ENCODE assay signal across 12 cellular contexts in the genomic region with DNA sequence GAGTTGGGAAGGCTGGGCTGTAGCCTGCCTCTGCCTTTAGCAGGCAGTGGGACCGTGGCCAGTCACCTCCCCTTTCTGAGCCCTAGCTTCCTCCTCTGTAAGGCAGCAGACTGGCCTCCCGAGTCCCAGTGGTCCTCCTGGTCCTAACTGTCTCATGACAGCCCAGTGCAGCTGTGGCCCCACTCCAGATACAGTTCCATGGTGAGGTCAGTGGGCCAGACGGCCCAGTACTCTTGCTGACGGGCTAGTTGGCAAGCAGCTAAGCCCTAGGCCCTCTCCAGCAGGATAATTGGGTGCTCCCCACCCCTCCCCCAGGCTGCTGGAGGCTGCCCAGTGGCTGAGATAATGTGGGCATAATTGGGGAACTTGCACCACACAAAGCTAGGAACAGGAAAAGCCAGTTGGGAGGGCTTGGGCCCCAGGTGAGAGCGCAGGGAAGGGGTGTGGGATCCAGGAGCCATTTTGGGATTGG. TPM values are rescaled to one million over a fixed set of nuclear protein-coding genes. Genes with fewer than 3 reads are reported as not detected.
DNase-seq lines count a peak whose midpoint lies in the region; ATAC-seq and TF ChIP-seq lines count a peak whose summit lies in the region.
"Had no signal": no experiment of that assay in that cellular context is flagged by ENCODE, and none has a peak within 500 bp of the region (broad histone marks: within the 10 kb centered on the region; RNA-seq: fewer than 3 reads in every experiment).

No MANE protein-coding gene starts in this region.

- H3K4me3 ChIP-seq in IMR-90 (ENCODE audit: insufficient read depth, low read depth, low read length) (no peak overlapping the region), adrenal gland (no peak overlapping the region), heart right ventricle (no peak overlapping the region), WERI-Rb-1 (ENCODE audit: low read depth, low read length) (no peak overlapping the region), ascending aorta (no peak overlapping the region)

- intact Hi-C loops in IMR-90 (cut with micrococcal nuclease) (no loop called here), adrenal gland (cut with DNase I) (no loop called here), heart right ventricle (cut with DNase I) (loop anchor here in 3 of 10 donors (5.0 kb wide), 2 partner anchors 41 to 46 kb away; a partner anchor contains a TSS), sciatic nerve (cut with DNase I) (no loop called here), ascending aorta (cut with DNase I) (no loop called here)

- H4K91ac ChIP-seq in IMR-90 (ENCODE audit: insufficient read depth, low read depth, low read length) = no peak overlapping the region

- TF ChIP-seq POLR2A in IMR-90 (IDR thresholded peaks at IDR 0.05; ENCODE audit: low read depth, low read length) (no peak), adrenal gland (IDR thresholded peaks at IDR 0.05) (no peak)

- TF ChIP-seq CTCF in IMR-90 (conservative IDR thresholded peaks at IDR 0.05; ENCODE audit: low read depth, low read length) (no peak), adrenal gland (IDR thresholded peaks at IDR 0.05) (no peak), heart right ventricle (IDR thresholded peaks at IDR 0.05) (no peak), WERI-Rb-1 (IDR thresholded peaks at IDR 0.05; ENCODE audit: low read depth, low read length) (no peak), ascending aorta (IDR thresholded peaks at IDR 0.05) (no peak)

- peak overlapping the region; percentile 33 for H2AK9ac ChIP-seq in IMR-90 (replicated peaks; ENCODE audit: low read depth, low read length, poor library complexity)

- no peak overlapping the region for H4K8ac ChIP-seq in IMR-90 (ENCODE audit: low read depth in 2 of 2, low read length in 2 of 2)

- dilution Hi-C loops in IMR-90 (cut with HindIII; ENCODE audit: low sequenced_read_pairs, unreplicated experiment) = no loop called here

- H2BK15ac ChIP-seq in IMR-90 (ENCODE audit: low read depth, low read length) = no peak overlapping the region

- peaks cover 19% of the 10 kb centered on the region for H3K9me1 ChIP-seq in IMR-90 (ENCODE audit: insufficient read depth, low read length)

- H2AK5ac ChIP-seq in IMR-90 (ENCODE audit: low read depth, low read length) = no peak overlapping the region

- no peaks in the 10 kb centered on the region for H4K20me1 ChIP-seq in IMR-90 (ENCODE audit: insufficient read depth, low read length)

- no peaks in the 10 kb centered on the region for H3K79me1 ChIP-seq in IMR-90 (ENCODE audit: low read depth in 1 of 2, low read length in 2 of 2)

- no peak overlapping the region for H2AFZ ChIP-seq in IMR-90 (replicated peaks; ENCODE audit: low read length, poor library complexity)

- H3K4me1 ChIP-seq in IMR-90 (ENCODE audit: control insufficient read depth, insufficient read depth, low read length) = peaks cover 14% of the 10 kb centered on the region
- H3K4me1 ChIP-seq in adrenal gland (replicated peaks in 1 of 2) = peaks cover 0 to 8% of the 10 kb centered on the region in 2 donors
- H3K4me1 ChIP-seq in heart right ventricle = peaks cover 3 to 50% (median 27%) of the 10 kb centered on the region in 9 donors
- no peaks in the 10 kb centered on the region for H3K4me1 ChIP-seq in ascending aorta

- no peak overlapping the region for H4K5ac ChIP-seq in IMR-90 (ENCODE audit: low read depth, low read length)

- H3K27me3 ChIP-seq in IMR-90 (ENCODE audit: control insufficient read depth, insufficient read depth, low read length) = no peaks in the 10 kb centered on the region
- H3K27me3 ChIP-seq in adrenal gland = no peaks in the 10 kb centered on the region
- no peaks in the 10 kb centered on the region for H3K27me3 ChIP-seq in heart right ventricle
- H3K27me3 ChIP-seq in WERI-Rb-1 (ENCODE audit: insufficient read depth, low read depth, severe bottlenecking) = no peaks in the 10 kb centered on the region
- H3K27me3 ChIP-seq in ascending aorta = no peaks in the 10 kb centered on the region

- H3K23ac ChIP-seq in IMR-90 (ENCODE audit: low read depth, low read length) = no peak overlapping the region

- TF ChIP-seq RAD21 in IMR-90 (IDR thresholded peaks at IDR 0.05; ENCODE audit: low read length) = no peak

- DNase-seq in IMR-90 (peak; percentile 7), adrenal gland (peak in 4 of 7 donors; percentile 20 to 34 (median 30)), heart right ventricle (peak; percentile 68 to 70), sciatic nerve (ENCODE audit: low spot score) (no peak), WERI-Rb-1 (no peak), retina (no peak), ascending aorta (ENCODE audit: low spot score in 2 of 2) (no peak)
- DNase-seq: activated T-cell treated with anti-CD3 and anti-CD28 coated beads, Interleukin-2, amount 50 U/mL, for 1 hour; Karpas-422; NCI-H226 had no signal

- H2BK5ac ChIP-seq in IMR-90 (ENCODE audit: low read depth, low read length, poor library complexity, severe bottlenecking) = no peak overlapping the region

- POLR2A ChIA-PET in IMR-90 (lab: Charles Lee; ENCODE audit: unreplicated experiment) = no interaction called here

- no peak overlapping the region for H3K9ac ChIP-seq in IMR-90 (ENCODE audit: low read depth, low read length)

- no peak overlapping the region for H2BK120ac ChIP-seq in IMR-90 (ENCODE audit: low read depth, low read length)

- no peak overlapping the region for H3K4me2 ChIP-seq in IMR-90 (ENCODE audit: low read depth, low read length)

- H3K36me3 ChIP-seq in IMR-90 (ENCODE audit: control insufficient read depth, insufficient read depth, low read length) (no peaks in the 10 kb centered on the region), adrenal gland (replicated peaks in 1 of 2) (no peaks in the 10 kb centered on the region), heart right ventricle (peaks cover 0 to 24% (median 0%) of the 10 kb centered on the region in 9 donors), WERI-Rb-1 (peaks cover 27% of the 10 kb centered on the region), ascending aorta (peaks cover 5 to 7% of the 10 kb centered on the region in 2 donors)

- no peak overlapping the region for H3K56ac ChIP-seq in IMR-90 (ENCODE audit: extremely low read depth, insufficient read depth, low read length)

- H3K4ac ChIP-seq in IMR-90 (ENCODE audit: low read depth, low read length) = no peak overlapping the region

- H3K18ac ChIP-seq in IMR-90 (ENCODE audit: low read depth, low read length) = no peak overlapping the region

- 0 out of 2 replicates have a peak, but pooled peaks cover 2% of the 10 kb centered on the region for H3K9me3 ChIP-seq in IMR-90 (ENCODE audit: control insufficient read depth, insufficient read depth, low read length)
- no peaks in the 10 kb centered on the region for H3K9me3 ChIP-seq in adrenal gland (replicated peaks in 1 of 3)
- no peaks in the 10 kb centered on the region for H3K9me3 ChIP-seq in heart right ventricle
- H3K9me3 ChIP-seq in WERI-Rb-1 (ENCODE audit: severe bottlenecking) = no peaks in the 10 kb centered on the region
- H3K9me3 ChIP-seq in ascending aorta = no peaks in the 10 kb centered on the region

- whole genome bisulfite sequencing in IMR-90 (ENCODE audit: extremely low coverage in 2 of 2, insufficient read length in 1 of 2), 2 experiments = no CpG with 5 or more reads among the region's 5 CpGs
- 60 to 67% (median 64%) methylated on average over 2 to 5 of the region's 5 CpGs; no CpG with 5 or more reads in 1 of the 4 donors for WGBS in adrenal gland, 4 donors
- WGBS in heart right ventricle, 2 donors = 42% methylated on average over 5 of the region's 5 CpGs

- no peak for ATAC-seq in IMR-90 (ENCODE audit: low read depth)
- ATAC-seq in heart right ventricle = peak; percentile 66 to 85 (median 76)
- peak; percentile 40 for ATAC-seq in sciatic nerve
- no peak for ATAC-seq in activated CD4-positive, CD25-positive, alpha-beta regulatory T cell treated with anti-CD3 and anti-CD28 coated beads, Interleukin-2, amount 50 U/mL, for 24 hours
- ATAC-seq: natural killer cell treated with Interleukin-12 subunit alpha and Interleukin-12 subunit beta and Interleukin-15 and Interleukin-18, amount 100 ng/mL, for 72 hours had no signal

- in situ Hi-C loops in IMR-90 (cut with MboI; ENCODE audit: low sequenced_read_pairs) = no loop called here

- H2BK20ac ChIP-seq in IMR-90 (ENCODE audit: low read depth, low read length) = no peak overlapping the region

- no peak overlapping the region for H3K27ac ChIP-seq in IMR-90 (ENCODE audit: insufficient read depth, low read length)
- peak overlapping the region in 1 of 5 donors; percentile 21 for H3K27ac ChIP-seq in adrenal gland
- H3K27ac ChIP-seq in heart right ventricle = peak overlapping the region in 4 of 10 donors; percentile 11 to 51 (median 26)
- H3K27ac ChIP-seq in WERI-Rb-1 = no peak overlapping the region
- no peak overlapping the region for H3K27ac ChIP-seq in ascending aorta

- no peak overlapping the region for H3K14ac ChIP-seq in IMR-90 (replicated peaks; ENCODE audit: low read depth, low read length)

- no TSS peak for BruUV-seq in IMR-90 (replicated peaks; lab: Mats Ljungman, UMichigan)

- CTCF ChIA-PET in IMR-90 (lab: Yijun Ruan, JAX) = interaction anchor here (0.6 kb wide), 1 partner anchor 145 kb away, joined by 6 read pairs; no protein-coding TSS in a partner anchor

TF ChIP-seq in IMR-90, 13 proteins besides CTCF, POLR2A, EP300 and RAD21:
- TF ChIP-seq RFX5 (IDR thresholded peaks at IDR 0.05; ENCODE audit: low read depth, low read length) (no peak), BHLHE40 (IDR thresholded peaks at IDR 0.05; ENCODE audit: low read depth, low read length) (no peak), RCOR1 (IDR thresholded peaks at IDR 0.05; ENCODE audit: insufficient replicate concordance, low read length) (no peak), CEBPB (IDR thresholded peaks at IDR 0.05; ENCODE audit: low read depth, low read length) (no peak)
- TF ChIP-seq, protein P1, sequence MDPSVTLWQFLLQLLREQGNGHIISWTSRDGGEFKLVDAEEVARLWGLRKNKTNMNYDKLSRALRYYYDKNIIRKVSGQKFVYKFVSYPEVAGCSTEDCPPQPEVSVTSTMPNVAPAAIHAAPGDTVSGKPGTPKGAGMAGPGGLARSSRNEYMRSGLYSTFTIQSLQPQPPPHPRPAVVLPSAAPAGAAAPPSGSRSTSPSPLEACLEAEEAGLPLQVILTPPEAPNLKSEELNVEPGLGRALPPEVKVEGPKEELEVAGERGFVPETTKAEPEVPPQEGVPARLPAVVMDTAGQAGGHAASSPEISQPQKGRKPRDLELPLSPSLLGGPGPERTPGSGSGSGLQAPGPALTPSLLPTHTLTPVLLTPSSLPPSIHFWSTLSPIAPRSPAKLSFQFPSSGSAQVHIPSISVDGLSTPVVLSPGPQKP (IDR thresholded peaks at IDR 0.05; ENCODE audit: borderline replicate concordance, low read depth, low read length) = no peak
TF ChIP-seq in IMR-90: peak in this region for 0.

RNA-seq across cellular contexts. Expression of a gene that starts 48.1 kb away (rescaled TPM):
- total RNA-seq in IMR-90 (2012; rRNA removed) = 1.7 and 2.3 TPM in 2 replicates
- 3.0 and 4.2 TPM in 2 replicates for polyA plus RNA-seq in IMR-90 (2012; rRNA removed)
- 2.8 and 3.4 TPM in 2 replicates for polyA plus RNA-seq in IMR-90 (2012; cell fraction: cytosol; rRNA removed)
- polyA plus RNA-seq in IMR-90 (2012; cell fraction: nucleus; rRNA removed; ENCODE audit: low replicate concordance) = 2.2 and 3.3 TPM in 2 replicates
- total RNA-seq in adrenal gland = 10 to 100 TPM in 1 of 8 donors, 1 to 10 TPM in 7; 1.6 to 19.6 (median 5.6) TPM
- polyA plus RNA-seq in adrenal gland = 1 to 10 TPM; 2.6 to 6.9 (median 5.6) TPM
- 10 to 100 TPM in 6 of 10 donors, 1 to 10 TPM in 4; 6.6 to 22.8 (median 11.6) TPM for total RNA-seq in heart right ventricle
- 1 to 10 TPM; 4.0 to 4.4 TPM for polyA plus RNA-seq in heart right ventricle
- total RNA-seq in sciatic nerve = 32.3 TPM
- 1.6 TPM for total RNA-seq in ascending aorta

Comparison
In these comparisons a context has a peak if more than half of its experiments do, and no peak if none do; other contexts are left out.
1. ATAC-seq: peak in heart right ventricle (8 of 8) and sciatic nerve (single experiment); none in IMR-90 (single experiment) and activated CD4-positive, CD25-positive, alpha-beta regulatory T cell treated with anti-CD3 and anti-CD28 coated beads, Interleukin-2, amount 50 U/mL, for 24 hours (0 of 2).
2. DNase-seq: peak in IMR-90 (single experiment), adrenal gland (4 of 7) and heart right ventricle (2 of 2); none in sciatic nerve (single experiment), WERI-Rb-1 (single experiment), retina (single experiment) and ascending aorta (0 of 2).